Comparison of ENCODE assay signal across 7 cellular contexts in the genomic region with DNA sequence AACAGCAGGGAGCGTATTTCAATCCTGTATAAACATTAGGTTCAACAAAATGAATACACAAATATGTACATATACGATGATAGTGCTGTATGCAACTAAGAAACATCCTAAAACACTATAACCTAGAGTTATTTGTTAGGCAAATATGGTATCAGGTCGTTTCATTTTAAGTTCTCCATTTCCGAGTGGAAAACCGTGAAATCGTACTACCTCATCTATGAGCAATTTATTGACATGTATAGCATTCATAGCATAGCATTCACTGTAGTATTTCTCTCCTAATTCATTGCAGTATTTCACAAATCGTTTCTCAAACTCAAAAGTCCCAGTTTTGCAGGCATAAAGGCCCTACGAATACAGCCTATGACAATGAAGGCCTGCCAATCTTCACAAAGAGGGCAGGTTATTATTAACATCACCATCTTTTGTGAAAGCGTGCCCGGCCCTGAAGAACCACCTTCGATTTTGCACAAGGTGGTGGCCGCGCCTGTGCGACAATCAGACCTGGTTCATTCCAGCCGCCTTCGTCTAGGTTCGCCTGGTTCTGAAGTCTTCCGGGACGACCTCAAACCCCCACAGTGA. TPM values are rescaled to one million over a fixed set of nuclear protein-coding genes. Genes with fewer than 3 reads are reported as not detected.
A peak's percentile ranks its signal among the peaks of the same experiment; 100 is the strongest.
DNase-seq lines count a peak whose midpoint lies in the region; ATAC-seq and TF ChIP-seq lines count a peak whose summit lies in the region.

No MANE protein-coding gene starts in this region.

- H2AFZ ChIP-seq in GM23338 (peak overlapping the region; percentile 97), mesenchymal stem cell (ENCODE audit: low read depth, low read length) (peak overlapping the region; percentile 3)

- no peak overlapping the region for H3K14ac ChIP-seq in mesenchymal stem cell (ENCODE audit: low read length in 2 of 2)

- H3K9me2 ChIP-seq in GM23338 (ENCODE audit: insufficient read depth): no peaks in the 10 kb centered on the region

- WGBS in mesenchymal stem cell: 2% methylated on average over 17 of the region's 19 CpGs

- H4K20me1 ChIP-seq in GM23338 (replicated peaks; ENCODE audit: insufficient read depth): peaks cover 15% of the 10 kb centered on the region

- H3K36me3 ChIP-seq in GM23338 (ENCODE audit: insufficient read depth): peaks cover 6% of the 10 kb centered on the region; the same call in 1 of the 2 replicates
- peaks cover 1 to 15% of the 10 kb centered on the region in 2 experiments for H3K36me3 ChIP-seq in mesenchymal stem cell (ENCODE audit: control insufficient read depth in 1 of 2, insufficient read depth in 2 of 2, low read depth in 1 of 2, low read length in 2 of 2)
- no peaks in the 10 kb centered on the region for H3K36me3 ChIP-seq in vagina

- peak overlapping the region; percentile 86 for H3K4me3 ChIP-seq in GM23338
- H3K4me3 ChIP-seq in cardiac fibroblast (replicated peaks in 1 of 2; ENCODE audit: low read depth in 2 of 2, low read length in 2 of 2): peak overlapping the region; percentile 78 to 86
- peak overlapping the region; percentile 68 to 96 for H3K4me3 ChIP-seq in mesenchymal stem cell (ENCODE audit: insufficient read depth in 1 of 2, low read depth in 1 of 2, low read length in 2 of 2)
- peak overlapping the region; percentile 83 to 85 for H3K4me3 ChIP-seq in vagina

- no peak for TF ChIP-seq POLR2A in vagina (IDR thresholded peaks at IDR 0.05)

- no peak overlapping the region for H2AK5ac ChIP-seq in mesenchymal stem cell (ENCODE audit: low read length, severe bottlenecking)

- H3K36me3 Mint-ChIP-seq in GM23338 (ENCODE audit: low read depth): peaks cover 7% of the 10 kb centered on the region; the same call in 2 of the 3 replicates

- TF ChIP-seq CTCF in GM23338 (conservative IDR thresholded peaks at IDR 0.05; ENCODE audit: low read depth in 2 of 2) (no peak), cardiac fibroblast (IDR thresholded peaks at IDR 0.05; ENCODE audit: low read depth, low read length) (no peak), vagina (IDR thresholded peaks at IDR 0.05) (no peak)

- no peaks in the 10 kb centered on the region for H3K79me1 ChIP-seq in mesenchymal stem cell (replicated peaks; ENCODE audit: low read length, poor library complexity, severe bottlenecking)

- peak overlapping the region; percentile 89 for H4K8ac ChIP-seq in mesenchymal stem cell (ENCODE audit: low read length)

- H2BK15ac ChIP-seq in mesenchymal stem cell (ENCODE audit: low read depth, poor library complexity, severe bottlenecking): no peak overlapping the region

- intact Hi-C loops in vagina (cut with DNase I): no loop called here

- no peaks in the 10 kb centered on the region for H3K9me3 Mint-ChIP-seq in GM23338

- H3K27me3 ChIP-seq in GM23338 (ENCODE audit: insufficient read depth): no peaks in the 10 kb centered on the region
- no peaks in the 10 kb centered on the region for H3K27me3 ChIP-seq in mesenchymal stem cell (ENCODE audit: control insufficient read depth in 1 of 2, insufficient read depth in 1 of 2, low read length in 2 of 2)
- no peaks in the 10 kb centered on the region for H3K27me3 ChIP-seq in vagina

- H3K4me3 Mint-ChIP-seq in GM23338: peak overlapping the region; percentile 99

- peaks cover 20% of the 10 kb centered on the region for H3K4me1 Mint-ChIP-seq in GM23338

- peak overlapping the region; percentile 40 for H2BK5ac ChIP-seq in mesenchymal stem cell (ENCODE audit: low read depth, low read length, poor library complexity, severe bottlenecking)

- H3K27ac ChIP-seq in GM23338 (ENCODE audit: low read depth) (peak overlapping the region; percentile 93), mesenchymal stem cell (ENCODE audit: low read length, poor library complexity, severe bottlenecking) (peak overlapping the region; percentile 76), vagina (peak overlapping the region; percentile 79)

- H3K4me1 ChIP-seq in GM23338 (ENCODE audit: insufficient read depth): peaks cover 11% of the 10 kb centered on the region; the same call in 1 of the 2 replicates
- peaks cover 3% of the 10 kb centered on the region for H3K4me1 ChIP-seq in mesenchymal stem cell (ENCODE audit: control insufficient read depth, insufficient read depth, low read depth, low read length)
- peaks cover 29% of the 10 kb centered on the region for H3K4me1 ChIP-seq in vagina

- H3K23ac ChIP-seq in mesenchymal stem cell (ENCODE audit: low read length in 2 of 2): peak overlapping the region in 1 of 2 experiments; percentile 40

- H3K27ac Mint-ChIP-seq in GM23338: peak overlapping the region; percentile 99

- no peak overlapping the region for H4K91ac ChIP-seq in mesenchymal stem cell (ENCODE audit: low read length)

- H3K27me3 Mint-ChIP-seq in GM23338 (ENCODE audit: insufficient read depth, low read depth, poor library complexity): peaks cover 4% of the 10 kb centered on the region

- H3K4me2 ChIP-seq in GM23338 (peak overlapping the region; percentile 89), mesenchymal stem cell (ENCODE audit: low read length, poor library complexity, severe bottlenecking) (peak overlapping the region; percentile 67)

- peak overlapping the region; percentile 2 to 43 for H3K4ac ChIP-seq in mesenchymal stem cell (ENCODE audit: low read depth in 1 of 2, low read length in 2 of 2)

- peak; percentile 18 for DNase-seq in GM23338 (ENCODE audit: low spot score)
- DNase-seq in NCI-H146 treated with DMSO at 0.1 percent for 48 hours (lab: John Stamatoyannopoulos, UW; ENCODE audit: unreplicated experiment): peak; percentile 12
- DNase-seq in cardiac fibroblast (ENCODE audit: low read depth in 2 of 2): no peak
- peak; percentile 34 for DNase-seq in mesenchymal stem cell
- DNase-seq in vagina (ENCODE audit: extremely low spot score in 2 of 2): no peak
- DNase-seq in NCI-H510A (lab: John Stamatoyannopoulos, UW): no peak

- H2BK120ac ChIP-seq in mesenchymal stem cell (ENCODE audit: low read depth, low read length): no peak overlapping the region

- no peak overlapping the region for H2BK12ac ChIP-seq in mesenchymal stem cell (ENCODE audit: low read length in 2 of 2)

- H3K9ac ChIP-seq in mesenchymal stem cell (ENCODE audit: low read length): peak overlapping the region; percentile 97

- peaks cover 51% of the 10 kb centered on the region for H3K79me2 ChIP-seq in GM23338 (replicated peaks; ENCODE audit: insufficient read depth)

- ATAC-seq in GM18498 (IDR thresholded peaks at IDR 0.05; ENCODE audit: unreplicated experiment) (peak; percentile 19), GM23338 (no peak)

- H3F3A ChIP-seq in GM23338 (replicated peaks; ENCODE audit: low read depth): 0 out of 2 replicates have a peak, but pooled peaks cover 3% of the 10 kb centered on the region

- no peaks in the 10 kb centered on the region for H3K9me3 ChIP-seq in mesenchymal stem cell (ENCODE audit: control insufficient read depth, low read length)
- H3K9me3 ChIP-seq in vagina: no peaks in the 10 kb centered on the region

- H3K18ac ChIP-seq in mesenchymal stem cell (ENCODE audit: low read depth in 1 of 2, low read length in 2 of 2): peak overlapping the region; percentile 77 to 86

TF ChIP-seq in GM23338, 12 proteins besides CTCF, POLR2A, EP300 and RAD21 (continues in another document):
- TF ChIP-seq CREB1 (CRISPR knock-in tag; IDR thresholded peaks at IDR 0.05; ENCODE audit: low read depth) (no peak), STAT1 (IDR thresholded peaks at IDR 0.05; ENCODE audit: unreplicated experiment) (no peak), ZNF114 (CRISPR knock-in tag; IDR thresholded peaks at IDR 0.05) (no peak), JUNB (IDR thresholded peaks at IDR 0.05; ENCODE audit: unreplicated experiment) (no peak), EZH2phosphoT487 (IDR thresholded peaks at IDR 0.05; ENCODE audit: unreplicated experiment) (no peak)
- TF ChIP-seq, protein P1, sequence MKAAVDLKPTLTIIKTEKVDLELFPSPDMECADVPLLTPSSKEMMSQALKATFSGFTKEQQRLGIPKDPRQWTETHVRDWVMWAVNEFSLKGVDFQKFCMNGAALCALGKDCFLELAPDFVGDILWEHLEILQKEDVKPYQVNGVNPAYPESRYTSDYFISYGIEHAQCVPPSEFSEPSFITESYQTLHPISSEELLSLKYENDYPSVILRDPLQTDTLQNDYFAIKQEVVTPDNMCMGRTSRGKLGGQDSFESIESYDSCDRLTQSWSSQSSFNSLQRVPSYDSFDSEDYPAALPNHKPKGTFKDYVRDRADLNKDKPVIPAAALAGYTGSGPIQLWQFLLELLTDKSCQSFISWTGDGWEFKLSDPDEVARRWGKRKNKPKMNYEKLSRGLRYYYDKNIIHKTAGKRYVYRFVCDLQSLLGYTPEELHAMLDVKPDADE (IDR thresholded peaks at IDR 0.05): no peak

RNA-seq across cellular contexts. Expression of a gene that starts 0.6 kb away (rescaled TPM):
- total RNA-seq in GM23338 (2014; rRNA removed; shearing (Covaris generic)): 43.3 and 49.6 TPM in 2 replicates
- 26.3 and 30.3 TPM in 2 replicates for polyA plus RNA-seq in GM23338 (2016; fragmentation: Nextera tagmentation; extraction: Ambion mirVana)
- 34.7 TPM for polyA plus RNA-seq in mesenchymal stem cell (2013, experiment 1 of 2)
- 37.4 TPM for polyA plus RNA-seq in mesenchymal stem cell (2013, experiment 2 of 2)
- total RNA-seq in vagina: 44.7 TPM

RNA-seq across cellular contexts. Expression of a gene that starts 46.0 kb away (rescaled TPM):
- 0.24 and 0.62 TPM in 2 replicates for total RNA-seq in GM23338 (2014; rRNA removed; shearing (Covaris generic))
- polyA plus RNA-seq in GM23338 (2016; fragmentation: Nextera tagmentation; extraction: Ambion mirVana): 0.29 and 0.35 TPM in 2 replicates
- polyA plus RNA-seq in mesenchymal stem cell (2013, experiment 1 of 2): 0.46 TPM
- polyA plus RNA-seq in mesenchymal stem cell (2013, experiment 2 of 2): 0.47 TPM
- total RNA-seq in vagina: 0.25 TPM

RNA-seq across cellular contexts. Expression of a gene that starts 46.0 kb away (rescaled TPM):
- total RNA-seq in GM23338 (2014; rRNA removed; shearing (Covaris generic)): 50.0 and 64.0 TPM in 2 replicates
- polyA plus RNA-seq in GM23338 (2016; fragmentation: Nextera tagmentation; extraction: Ambion mirVana): 20.8 and 23.4 TPM in 2 replicates
- polyA plus RNA-seq in mesenchymal stem cell (2013, experiment 1 of 2): 48.3 TPM
- 48.6 TPM for polyA plus RNA-seq in mesenchymal stem cell (2013, experiment 2 of 2)
- 121 TPM for total RNA-seq in vagina

Comparison
In these comparisons a context has a peak if more than half of its experiments do, and no peak if none do; other contexts are left out.
1. DNase-seq: peak in GM23338 (single experiment), NCI-H146 treated with DMSO at 0.1 percent for 48 hours (single experiment) and mesenchymal stem cell (single experiment); none in cardiac fibroblast (0 of 2), vagina (0 of 2) and NCI-H510A (single experiment).
2. Peak in every context shown above with its lines, with median percentiles within 50 percentile points of each other: H3K27ac ChIP-seq and H3K4me3 ChIP-seq.